In the genomic region with DNA sequence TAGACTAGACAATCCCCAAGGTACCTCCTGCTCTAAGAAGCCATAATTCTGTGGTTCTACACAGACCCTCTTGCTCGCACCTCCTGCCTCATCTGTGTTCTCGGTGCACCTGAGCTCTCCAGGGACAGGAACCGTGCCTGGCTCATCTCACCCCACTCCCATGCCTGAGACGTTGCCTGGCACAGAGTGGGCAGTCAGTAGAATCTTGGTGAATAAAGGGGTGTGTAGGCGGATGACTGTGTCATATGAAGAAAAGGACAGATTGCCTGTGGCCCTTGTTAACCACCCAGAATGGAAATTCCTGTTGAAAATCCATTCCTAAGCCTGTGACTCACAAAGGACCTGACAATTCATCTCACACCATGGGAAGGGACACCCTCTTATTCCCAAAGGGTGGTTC, we compare ENCODE assay signal across 16 cellular contexts.
"Had no signal": no experiment of that assay in that cellular context is flagged by ENCODE, and none has a peak within 500 bp of the region (broad histone marks: within the 10 kb centered on the region; RNA-seq: fewer than 3 reads in every experiment).

No MANE protein-coding gene starts in this region.

- H3K36me3 ChIP-seq: ascending aorta had no signal

- H3K4me1 ChIP-seq: ascending aorta had no signal

- H3K4me3 Mint-ChIP-seq: activated CD4-positive, alpha-beta memory T cell treated with anti-CD3 and anti-CD28 coated beads for 36 hours; activated naive CD8-positive, alpha-beta T cell treated with anti-CD3 and anti-CD28 coated beads, Interleukin-2, amount 10 ng/mL, durations not matched to agents 7 days and 5 days; nephron progenitor cell; stimulated activated memory B cell treated with anti-CD40 and anti-IgM and Interleukin-4, amounts not matched to agents 10 μg/mL and 1 μg/mL and 100 μg/mL, for 72 hours; type B pancreatic cell had no signal

- H3K36me3 Mint-ChIP-seq: stimulated activated memory B cell treated with anti-CD40 and anti-IgM and Interleukin-4, amounts not matched to agents 10 μg/mL and 1 μg/mL and 100 μg/mL, for 72 hours; type B pancreatic cell had no signal

- H3K4me1 Mint-ChIP-seq: activated naive CD8-positive, alpha-beta T cell treated with anti-CD3 and anti-CD28 coated beads, Interleukin-2, amount 10 ng/mL, durations not matched to agents 7 days and 5 days; stimulated activated memory B cell treated with anti-CD40 and anti-IgM and Interleukin-4, amounts not matched to agents 10 μg/mL and 1 μg/mL and 100 μg/mL, for 72 hours had no signal

- H3K79me2 ChIP-seq: hepatocyte had no signal

- DNase-seq: activated CD4-positive, alpha-beta memory T cell treated with anti-CD3 and anti-CD28 coated beads for 36 hours; activated CD4-positive, CD25-positive, alpha-beta regulatory T cell treated with anti-CD3 and anti-CD28 coated beads, Interleukin-2, amount 50 U/mL, for 72 hours; activated CD8-positive, alpha-beta memory T cell treated with anti-CD3 and anti-CD28 coated beads, Interleukin-2, amount 50 U/mL, for 4 hours; activated naive CD8-positive, alpha-beta T cell treated with anti-CD3 and anti-CD28 coated beads, Interleukin-2, amount 10 ng/mL, durations not matched to agents 7 days and 5 days; central memory CD4-positive, alpha-beta T cell; effector memory CD4-positive, alpha-beta T cell; kidney; left ventricle myocardium superior; mesendoderm; nephron progenitor cell; retina; substantia nigra had no signal

- FAIRE-seq: kidney had no signal

- ATAC-seq: left ventricle myocardium superior had no signal

- H3K27ac Mint-ChIP-seq: activated CD4-positive, alpha-beta memory T cell treated with anti-CD3 and anti-CD28 coated beads for 36 hours; activated naive CD8-positive, alpha-beta T cell treated with anti-CD3 and anti-CD28 coated beads, Interleukin-2, amount 10 ng/mL, durations not matched to agents 7 days and 5 days; nephron progenitor cell; stimulated activated memory B cell treated with anti-CD40 and anti-IgM and Interleukin-4, amounts not matched to agents 10 μg/mL and 1 μg/mL and 100 μg/mL, for 72 hours; type B pancreatic cell had no signal

- H3K27me3 ChIP-seq: ascending aorta, hepatocyte had no signal

- H3K9me3 Mint-ChIP-seq: stimulated activated memory B cell treated with anti-CD40 and anti-IgM and Interleukin-4, amounts not matched to agents 10 μg/mL and 1 μg/mL and 100 μg/mL, for 72 hours; type B pancreatic cell had no signal

- H3K27ac ChIP-seq: ascending aorta, hepatocyte had no signal

- H3K4me2 ChIP-seq: hepatocyte had no signal

- H3K4me3 ChIP-seq: ascending aorta, hepatocyte had no signal

- H3K9me3 ChIP-seq: ascending aorta had no signal

- H3K27me3 Mint-ChIP-seq: activated naive CD8-positive, alpha-beta T cell treated with anti-CD3 and anti-CD28 coated beads, Interleukin-2, amount 10 ng/mL, durations not matched to agents 7 days and 5 days; stimulated activated memory B cell treated with anti-CD40 and anti-IgM and Interleukin-4, amounts not matched to agents 10 μg/mL and 1 μg/mL and 100 μg/mL, for 72 hours had no signal

- H2AFZ ChIP-seq: hepatocyte had no signal
